14 cellular contexts compared by ENCODE assay signal in genomic region chr5:168472329-168472728, GRCh38. TPM values are rescaled to one million over a fixed set of nuclear protein-coding genes. Genes with fewer than 3 reads are reported as not detected.
DNase-seq lines count a peak whose midpoint lies in the region; ATAC-seq, FAIRE-seq and TF ChIP-seq lines count a peak whose summit lies in the region.
"Had no signal": no experiment of that assay in that cellular context is flagged by ENCODE, and none has a peak within 500 bp of the region (broad histone marks: within the 10 kb centered on the region; RNA-seq: fewer than 3 reads in every experiment).

No MANE protein-coding gene starts in this region.

- FAIRE-seq in keratinocyte (lab: Jason Lieb, UNC) = peak; percentile 87
- FAIRE-seq: H1 had no signal

- peaks cover 12% of the 10 kb centered on the region for H3K4me1 ChIP-seq in keratinocyte (ENCODE audit: control insufficient read depth, extremely low read depth, insufficient read depth, low read length)

- H3K27me3 Mint-ChIP-seq in activated CD8-positive, alpha-beta T cell treated with anti-CD3 and anti-CD28 coated beads, Interleukin-2, amount 10 ng/mL, durations not matched to agents 7 days and 5 days (ENCODE audit: low read depth) = no peaks in the 10 kb centered on the region
- H3K27me3 Mint-ChIP-seq: activated T-helper 17 cell treated with anti-CD3 and anti-CD28 coated beads, Interleukin-2, amount 50 U/mL, for 72 hours had no signal

- H3K4me2 ChIP-seq in keratinocyte (ENCODE audit: control insufficient read depth, extremely low read depth, insufficient read depth, low read depth, low read length) = peak overlapping the region; percentile 25

- H3K4me3 ChIP-seq in AG04450 (ENCODE audit: low read depth, low read length) = no peak overlapping the region
- H3K4me3 ChIP-seq in astrocyte of the cerebellum (ENCODE audit: low read depth, low read length) = no peak overlapping the region
- H3K4me3 ChIP-seq in keratinocyte (ENCODE audit: control insufficient read depth in 2 of 3, extremely low read depth in 1 of 3, insufficient read depth in 2 of 3, low read depth in 1 of 3, low read length in 3 of 3) = no peak overlapping the region
- no peak overlapping the region for H3K4me3 ChIP-seq in dorsolateral prefrontal cortex

- H3K36me3 ChIP-seq in keratinocyte (ENCODE audit: control insufficient read depth in 2 of 2, extremely low read depth in 1 of 2, insufficient read depth in 2 of 2, low read length in 2 of 2) = peaks cover 24 to 34% of the 10 kb centered on the region in 2 experiments

- dilution Hi-C loops in keratinocyte (cut with MboI; ENCODE audit: extremely low pct_ligation_motif_present, low sequenced_read_pairs) = no loop called here

- no peak overlapping the region for H2AFZ ChIP-seq in keratinocyte (ENCODE audit: control insufficient read depth, low read length)

- no peak overlapping the region for H3K9ac ChIP-seq in keratinocyte (ENCODE audit: control insufficient read depth, extremely low read depth, insufficient read depth, low read length)

- H3K9me1 ChIP-seq in keratinocyte (ENCODE audit: control insufficient read depth, extremely low read depth, insufficient read depth, low read length) = no peaks in the 10 kb centered on the region

- H3K9me3 ChIP-seq in AG04450 (ENCODE audit: control insufficient read depth, insufficient read depth, low read length) = no peaks in the 10 kb centered on the region
- H3K9me3 ChIP-seq in keratinocyte (ENCODE audit: control insufficient read depth, low read depth, low read length) = no peaks in the 10 kb centered on the region

- H3K27ac Mint-ChIP-seq in activated CD8-positive, alpha-beta T cell treated with anti-CD3 and anti-CD28 coated beads, Interleukin-2, amount 10 ng/mL, durations not matched to agents 7 days and 5 days = no peak overlapping the region
- H3K27ac Mint-ChIP-seq: activated T-helper 17 cell treated with anti-CD3 and anti-CD28 coated beads, Interleukin-2, amount 50 U/mL, for 72 hours; CD8-positive, alpha-beta T cell had no signal

- no peaks in the 10 kb centered on the region for H3K36me3 Mint-ChIP-seq in activated CD8-positive, alpha-beta T cell treated with anti-CD3 and anti-CD28 coated beads, Interleukin-2, amount 10 ng/mL, durations not matched to agents 7 days and 5 days (ENCODE audit: low read depth)
- H3K36me3 Mint-ChIP-seq: CD8-positive, alpha-beta T cell had no signal

- H3K9me3 Mint-ChIP-seq in activated CD8-positive, alpha-beta T cell treated with anti-CD3 and anti-CD28 coated beads, Interleukin-2, amount 10 ng/mL, durations not matched to agents 7 days and 5 days (ENCODE audit: insufficient read depth) = no peaks in the 10 kb centered on the region
- H3K9me3 Mint-ChIP-seq: activated T-helper 17 cell treated with anti-CD3 and anti-CD28 coated beads, Interleukin-2, amount 50 U/mL, for 72 hours; CD8-positive, alpha-beta T cell had no signal

- ATAC-seq in activated CD8-positive, alpha-beta T cell treated with anti-CD3 and anti-CD28 coated beads, Interleukin-2, amount 10 ng/mL, durations not matched to agents 7 days and 5 days = no peak
- ATAC-seq in HG03159 (IDR thresholded peaks at IDR 0.05; ENCODE audit: unreplicated experiment) = no peak
- ATAC-seq: activated T-helper 17 cell treated with anti-CD3 and anti-CD28 coated beads, Interleukin-2, amount 50 U/mL, for 72 hours; CD8-positive, alpha-beta T cell; stimulated activated naive CD8-positive, alpha-beta T cell treated with anti-CD3 and anti-CD28 coated beads, Interleukin-15, Interleukin-2, amounts not matched to agents 100 U/mL and 50 U/mL, for 24 hours had no signal

- TF ChIP-seq CTCF in AG04450 (IDR thresholded peaks at IDR 0.05; ENCODE audit: low read depth, low read length) (peak; percentile 53), astrocyte of the cerebellum (IDR thresholded peaks at IDR 0.05; ENCODE audit: low read depth, low read length, missing control alignments) (peak; percentile 58), keratinocyte (optimal IDR thresholded peaks at IDR 0.05 in 1 of 3, IDR thresholded peaks at IDR 0.05 in 1 of 3, conservative IDR thresholded peaks at IDR 0.05 in 1 of 3; ENCODE audit: extremely low read depth in 1 of 3, insufficient read depth in 2 of 3, low read length in 3 of 3) (peak; percentile 24 to 47 (median 41)), dorsolateral prefrontal cortex (IDR thresholded peaks at IDR 0.05 in 54 of 56, conservative IDR thresholded peaks at IDR 0.05 in 2 of 56; ENCODE audit: low read depth in 1 of 56, partially characterized antibody in 56 of 56) (no peak)

- H3K4me3 Mint-ChIP-seq in activated CD8-positive, alpha-beta T cell treated with anti-CD3 and anti-CD28 coated beads, Interleukin-2, amount 10 ng/mL, durations not matched to agents 7 days and 5 days = no peak overlapping the region
- H3K4me3 Mint-ChIP-seq: activated T-helper 17 cell treated with anti-CD3 and anti-CD28 coated beads, Interleukin-2, amount 50 U/mL, for 72 hours; CD8-positive, alpha-beta T cell had no signal

- POLR2A ChIA-PET in AG04450 (lab: Yijun Ruan, JAX) = interaction anchor here (1.1 kb wide), 1 partner anchor 14 kb away, joined by 4 read pairs; no protein-coding TSS in a partner anchor
- POLR2A ChIA-PET in activated CD8-positive, alpha-beta T cell treated with anti-CD3 and anti-CD28 coated beads, Interleukin-2, amount 10 ng/mL, durations not matched to agents 7 days and 5 days (lab: Charles Lee) = no interaction called here

- intact Hi-C loops in dorsolateral prefrontal cortex (cut with DNase I) = no loop called here

- in situ Hi-C loops in astrocyte of the cerebellum (cut with HindIII; ENCODE audit: low sequenced_read_pairs) = no loop called here

- no peaks in the 10 kb centered on the region for H3K79me2 ChIP-seq in keratinocyte (ENCODE audit: control insufficient read depth, insufficient read depth, low read length)

- DNase-seq in AG04450 (ENCODE audit: low read depth, low spot score) (peak; percentile 86), HS-5 (ENCODE audit: low read depth) (peak; percentile 86), astrocyte of the cerebellum (ENCODE audit: low read depth) (peak; percentile 92), keratinocyte (ENCODE audit: low read depth, low spot score) (peak; percentile 19), dorsolateral prefrontal cortex (no peak), HuH-7.5 (ENCODE audit: low spot score) (no peak)
- DNase-seq in activated CD8-positive, alpha-beta T cell treated with anti-CD3 and anti-CD28 coated beads, Interleukin-2, amount 10 ng/mL, durations not matched to agents 7 days and 5 days = no peak
- DNase-seq: CD8-positive, alpha-beta T cell; stimulated activated CD4-positive, alpha-beta T cell treated with anti-CD3 and anti-CD28 coated beads, Interleukin-12 subunit alpha, Interleukin-12 subunit beta, amount 100 ng/mL, for 4 hours; stimulated activated naive CD8-positive, alpha-beta T cell treated with anti-CD3 and anti-CD28 coated beads, Interleukin-15, Interleukin-2, amounts not matched to agents 100 U/mL and 50 U/mL, for 24 hours had no signal

- H3K4me1 Mint-ChIP-seq in activated CD8-positive, alpha-beta T cell treated with anti-CD3 and anti-CD28 coated beads, Interleukin-2, amount 10 ng/mL, durations not matched to agents 7 days and 5 days (ENCODE audit: low read depth) = peaks cover 3% of the 10 kb centered on the region
- H3K4me1 Mint-ChIP-seq: activated T-helper 17 cell treated with anti-CD3 and anti-CD28 coated beads, Interleukin-2, amount 50 U/mL, for 72 hours had no signal

- peak overlapping the region; percentile 74 for H3K27ac ChIP-seq in AG04450 (ENCODE audit: low read depth, low read length)
- peak overlapping the region; percentile 10 for H3K27ac ChIP-seq in keratinocyte (ENCODE audit: control insufficient read depth, insufficient read depth, low read length)
- H3K27ac ChIP-seq in dorsolateral prefrontal cortex = no peak overlapping the region

- H4K20me1 ChIP-seq in keratinocyte (ENCODE audit: control insufficient read depth, extremely low read depth, insufficient read depth, low read length) = peaks cover 4% of the 10 kb centered on the region

- CTCF ChIA-PET in AG04450 (lab: Charles Lee) = interaction anchor here (0.6 to 1.7 kb wide), 8 partner anchors 9 to 1508 kb away, joined by 3 to 12 read pairs (median 4); partner anchors contain the start of genes INSYN2B and RARS1
- CTCF ChIA-PET in activated CD8-positive, alpha-beta T cell treated with anti-CD3 and anti-CD28 coated beads, Interleukin-2, amount 10 ng/mL, durations not matched to agents 7 days and 5 days (lab: Charles Lee) = no interaction called here

- no peaks in the 10 kb centered on the region for H3K27me3 ChIP-seq in AG04450 (ENCODE audit: control insufficient read depth, insufficient read depth, low read length)
- H3K27me3 ChIP-seq in keratinocyte (ENCODE audit: control insufficient read depth, extremely low read depth, insufficient read depth, low read length) = no peaks in the 10 kb centered on the region
- no peaks in the 10 kb centered on the region for H3K27me3 ChIP-seq in dorsolateral prefrontal cortex

RNA-seq across cellular contexts. Expression of gene RARS1, which starts 13.9 kb away (rescaled TPM):
- polyA plus RNA-seq in AG04450 (2011; rRNA removed) (112 and 147 TPM in 2 replicates), keratinocyte (78.0 to 128 TPM (median 84.3 TPM) in 3 replicates)
- 39.4 and 77.3 TPM in 2 replicates for polyA minus RNA-seq in AG04450 (2011; rRNA and poly(A)+ RNA removed)
- polyA plus RNA-seq in keratinocyte (2011; ENCODE audit: low read depth) = 60.9 TPM
- 76.3 and 134 TPM in 2 replicates for polyA plus RNA-seq in keratinocyte (2011; cell fraction: cytosol; rRNA removed)
- 101 and 145 TPM in 2 replicates for polyA plus RNA-seq in keratinocyte (2011; cell fraction: nucleus; rRNA removed)
- 63.2 and 92.0 TPM in 2 replicates for polyA plus RNA-seq in keratinocyte (2012; ENCODE audit: low replicate concordance)
- polyA minus RNA-seq in keratinocyte = 10.6 to 81.2 TPM (median 35.9 TPM) in 3 replicates
- polyA minus RNA-seq in keratinocyte (2011; cell fraction: cytosol; rRNA and poly(A)+ RNA removed) = 43.5 TPM
- 30.3 and 62.0 TPM in 2 replicates for polyA minus RNA-seq in keratinocyte (2011; cell fraction: nucleus; rRNA and poly(A)+ RNA removed)
- 10 to 100 TPM; 76.4 to 81.4 TPM for total RNA-seq in activated CD8-positive, alpha-beta T cell treated with anti-CD3 and anti-CD28 coated beads, Interleukin-2, amount 10 ng/mL, durations not matched to agents 7 days and 5 days
- 10 to 100 TPM; 37.0 to 79.2 (median 58.6) TPM for total RNA-seq in dorsolateral prefrontal cortex

RNA-seq across cellular contexts. Expression of gene FBLL1, which starts 56.8 kb away (rescaled TPM):
- polyA plus RNA-seq in AG04450 (2011; rRNA removed) (0.11 and 0.16 TPM in 2 replicates), keratinocyte (0.06 TPM in 1 of 3 replicates, not detected in the others)
- 0.46 TPM in 1 of 2 replicates, not detected in the other for polyA minus RNA-seq in AG04450 (2011; rRNA and poly(A)+ RNA removed)
- polyA plus RNA-seq in keratinocyte (2011; ENCODE audit: low read depth) = not detected
- polyA plus RNA-seq in keratinocyte (2011; cell fraction: cytosol; rRNA removed) = 0.06 TPM in 1 of 2 replicates, not detected in the other
- 0.20 and 0.28 TPM in 2 replicates for polyA plus RNA-seq in keratinocyte (2011; cell fraction: nucleus; rRNA removed)
- not detected in 2 replicates for polyA plus RNA-seq in keratinocyte (2012; ENCODE audit: low replicate concordance)
- polyA minus RNA-seq in keratinocyte = 0.26 TPM in 1 of 3 replicates, not detected in the others
- polyA minus RNA-seq in keratinocyte (2011; cell fraction: cytosol; rRNA and poly(A)+ RNA removed) = not detected
- 1.1 and 1.2 TPM in 2 replicates for polyA minus RNA-seq in keratinocyte (2011; cell fraction: nucleus; rRNA and poly(A)+ RNA removed)
- under 1 TPM; 0.21 to 0.37 TPM for total RNA-seq in activated CD8-positive, alpha-beta T cell treated with anti-CD3 and anti-CD28 coated beads, Interleukin-2, amount 10 ng/mL, durations not matched to agents 7 days and 5 days
- total RNA-seq in dorsolateral prefrontal cortex = 10 to 100 TPM; 10.0 to 51.4 (median 28.9) TPM
- total RNA-seq: CD8-positive, alpha-beta T cell; mesenteric fat pad had no signal

Comparison
In these comparisons a context has a peak if more than half of its experiments do, and no peak if none do; other contexts are left out.
1. DNase-seq: peak in AG04450 (single experiment), HS-5 (single experiment), astrocyte of the cerebellum (single experiment) and keratinocyte (single experiment); none in activated CD8-positive, alpha-beta T cell treated with anti-CD3 and anti-CD28 coated beads, Interleukin-2, amount 10 ng/mL, durations not matched to agents 7 days and 5 days (single experiment), dorsolateral prefrontal cortex (0 of 10) and HuH-7.5 (single experiment).
2. H3K27ac ChIP-seq: peak in AG04450 (single experiment) and keratinocyte (single experiment); none in dorsolateral prefrontal cortex (0 of 59).
3. CTCF ChIP-seq: peak in AG04450 (single experiment), astrocyte of the cerebellum (single experiment) and keratinocyte (3 of 3); none in dorsolateral prefrontal cortex (0 of 56).
4. RNA of gene FBLL1, which starts 56.8 kb away (total RNA-seq): 10.0 to 51.4 TPM in dorsolateral prefrontal cortex; 0.21 to 0.37 TPM in activated CD8-positive, alpha-beta T cell treated with anti-CD3 and anti-CD28 coated beads, Interleukin-2, amount 10 ng/mL, durations not matched to agents 7 days and 5 days; every median in the first group is over 4 times any median in the second.